In genomic region chr1:12229386-12229834, GRCh38 we compare ENCODE assay signal across 8 cellular contexts. TPM values are rescaled to one million over a fixed set of nuclear protein-coding genes. Genes with fewer than 3 reads are reported as not detected.
DNase-seq lines count a peak whose midpoint lies in the region; ATAC-seq and TF ChIP-seq lines count a peak whose summit lies in the region.

No MANE protein-coding gene starts in this region.

- no peak overlapping the region for H3K4me2 ChIP-seq in DOHH2 (ENCODE audit: low read length)

- H3K4me3 ChIP-seq in DOHH2 (ENCODE audit: low read length) (0 out of 2 replicates have a peak overlapping the region, but pooled peaks have one; percentile 77), LNCaP clone FGC (ENCODE audit: low read depth, low read length) (peak overlapping the region; percentile 97; the same call in 1 of the 2 replicates), psoas muscle (peak overlapping the region; percentile 98)

- H3K9me2 ChIP-seq in DOHH2 (replicated peaks; ENCODE audit: control insufficient read depth, low read length) = no peaks in the 10 kb centered on the region

- intact Hi-C loops in dendritic cell treated with granulocyte-macrophage colony-stimulating factor and Interleukin-4, amounts not matched to agents 40 ng/mL and 50 ng/mL, for 4 days (cut with micrococcal nuclease) = no loop called here
- intact Hi-C loops in psoas muscle (cut with DNase I) = no loop called here

- DNase-seq in LNCaP clone FGC (ENCODE audit: low read depth) (no peak), psoas muscle (no peak), NCI-H2227 treated with DMSO at 0.1 percent for 48 hours (lab: John Stamatoyannopoulos, UW) (no peak), ureter (ENCODE audit: low spot score) (no peak)

- no peaks in the 10 kb centered on the region for H3K9me3 Mint-ChIP-seq in dendritic cell treated with granulocyte-macrophage colony-stimulating factor and Interleukin-4, amounts not matched to agents 40 ng/mL and 50 ng/mL, for 4 days

- H3K27ac Mint-ChIP-seq in dendritic cell treated with granulocyte-macrophage colony-stimulating factor and Interleukin-4, amounts not matched to agents 40 ng/mL and 50 ng/mL, for 4 days = no peak overlapping the region

- peaks cover 25% of the 10 kb centered on the region for H3K79me2 ChIP-seq in DOHH2 (ENCODE audit: control insufficient read depth, low read length)

- ATAC-seq in psoas muscle = peak in 1 of 4 donors; percentile 1
- ATAC-seq in GM18907 (IDR thresholded peaks at IDR 0.05; ENCODE audit: unreplicated experiment) = no peak
- no peak for ATAC-seq in GM19395 (IDR thresholded peaks at IDR 0.05; ENCODE audit: unreplicated experiment)

- peaks cover 8% of the 10 kb centered on the region for H3K4me1 Mint-ChIP-seq in dendritic cell treated with granulocyte-macrophage colony-stimulating factor and Interleukin-4, amounts not matched to agents 40 ng/mL and 50 ng/mL, for 4 days (ENCODE audit: low read depth)

- H3K36me3 Mint-ChIP-seq in dendritic cell treated with granulocyte-macrophage colony-stimulating factor and Interleukin-4, amounts not matched to agents 40 ng/mL and 50 ng/mL, for 4 days (ENCODE audit: low read depth) = peaks cover 18% of the 10 kb centered on the region

- H3K4me3 Mint-ChIP-seq in dendritic cell treated with granulocyte-macrophage colony-stimulating factor and Interleukin-4, amounts not matched to agents 40 ng/mL and 50 ng/mL, for 4 days = peak overlapping the region; percentile 32

- H3K27me3 Mint-ChIP-seq in dendritic cell treated with granulocyte-macrophage colony-stimulating factor and Interleukin-4, amounts not matched to agents 40 ng/mL and 50 ng/mL, for 4 days = peaks cover 4% of the 10 kb centered on the region

- TF ChIP-seq CTCF in DOHH2 (IDR thresholded peaks at IDR 0.05; ENCODE audit: low read depth, low read length, poor library complexity, severe bottlenecking) = no peak
- no peak for TF ChIP-seq CTCF in LNCaP clone FGC (IDR thresholded peaks at IDR 0.05; ENCODE audit: control insufficient read depth, extremely low read depth, insufficient read depth)
- no peak for TF ChIP-seq CTCF in psoas muscle (IDR thresholded peaks at IDR 0.05)

- H3K36me3 ChIP-seq in DOHH2 (ENCODE audit: control insufficient read depth, low read length) (no peaks in the 10 kb centered on the region; the same call in 1 of the 2 replicates), psoas muscle (ENCODE audit: insufficient read depth in 1 of 2, low read depth in 1 of 2) (peaks cover 0 to 7% of the 10 kb centered on the region in 2 donors)

- H3F3A ChIP-seq in DOHH2 (ENCODE audit: control insufficient read depth, insufficient read depth) = no peaks in the 10 kb centered on the region

- H3K27ac ChIP-seq in DOHH2 (ENCODE audit: low read depth, low read length) (no peak overlapping the region), psoas muscle (peak overlapping the region; percentile 96)

- no peaks in the 10 kb centered on the region for H3K9me3 ChIP-seq in DOHH2 (ENCODE audit: control insufficient read depth, insufficient read depth, low read length)
- no peaks in the 10 kb centered on the region for H3K9me3 ChIP-seq in psoas muscle

- peaks cover 3% of the 10 kb centered on the region; the same call in 1 of the 2 replicates for H3K27me3 ChIP-seq in DOHH2 (ENCODE audit: control insufficient read depth, low read length)
- H3K27me3 ChIP-seq in psoas muscle (ENCODE audit: insufficient read depth in 3 of 3, low read length in 2 of 3) = no peaks in the 10 kb centered on the region

- H3K4me1 ChIP-seq in DOHH2 (ENCODE audit: control insufficient read depth, low read length) = peaks cover 9% of the 10 kb centered on the region
- peaks cover 13% of the 10 kb centered on the region for H3K4me1 ChIP-seq in psoas muscle

- 55 to 61% (median 58%) methylated on average over 13 of the region's 13 CpGs for WGBS in psoas muscle, 3 donors

- peaks cover 2% of the 10 kb centered on the region; the same call in 1 of the 2 replicates for H4K20me1 ChIP-seq in DOHH2 (ENCODE audit: control insufficient read depth, insufficient read depth, low read depth, low read length)

RNA-seq across cellular contexts. Expression of gene VPS13D, which starts 0.4 kb away (rescaled TPM):
- 10 to 100 TPM; 32.3 to 69.1 (median 51.1) TPM for total RNA-seq in psoas muscle
- 10 to 100 TPM; 19.9 to 45.3 (median 25.3) TPM for polyA plus RNA-seq in psoas muscle
- 98.5 TPM for total RNA-seq in ureter
